In the genomic region with DNA sequence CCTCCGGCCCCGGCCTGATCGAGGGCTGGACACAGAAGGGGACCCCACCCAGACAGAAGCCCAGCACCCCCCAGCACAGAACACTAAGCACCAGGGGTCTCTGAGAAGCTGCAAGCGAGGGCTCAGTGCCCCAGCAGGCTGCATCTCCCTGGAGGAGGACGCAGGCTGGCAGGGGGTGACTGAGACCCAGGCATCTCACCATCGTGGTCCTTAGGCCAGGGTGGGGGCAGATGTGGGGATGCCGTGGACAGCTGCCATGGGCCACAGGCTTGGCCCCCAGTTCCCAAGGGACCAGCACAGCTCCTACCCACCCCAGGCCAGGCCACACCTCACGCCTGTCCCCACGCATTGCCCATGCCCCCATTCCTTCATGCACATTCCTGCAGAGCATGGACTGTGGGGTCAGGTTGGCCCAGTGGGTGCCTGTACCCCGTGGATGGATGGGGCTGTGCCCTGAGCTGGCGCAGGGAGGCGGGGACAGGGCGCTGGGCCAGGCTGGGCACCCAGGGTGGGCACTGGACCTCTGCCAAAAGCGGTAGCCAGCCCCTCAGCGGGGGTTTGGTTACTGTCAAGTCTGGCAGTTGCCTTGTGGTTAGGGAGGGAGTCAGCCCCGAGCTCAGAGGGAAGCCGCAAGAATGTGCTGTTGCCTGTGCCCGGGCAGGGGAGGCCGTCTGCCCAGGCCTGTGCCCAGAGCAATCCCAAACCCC, we compare ENCODE assay signal across 14 cellular contexts.
A peak's percentile ranks its signal among the peaks of the same experiment; 100 is the strongest.
DNase-seq lines count a peak whose midpoint lies in the region; TF ChIP-seq lines count a peak whose summit lies in the region.
"Had no signal": no experiment of that assay in that cellular context is flagged by ENCODE, and none has a peak within 500 bp of the region (broad histone marks: within the 10 kb centered on the region; RNA-seq: fewer than 3 reads in every experiment).

No MANE protein-coding gene starts in this region.

- CTCF ChIA-PET in MCF 10A (lab: Yijun Ruan, JAX) = interaction anchor here (1.7 to 5.4 kb wide), 2 partner anchors 99 to 104 kb away, joined by 7 to 37 read pairs; no protein-coding TSS in a partner anchor

- no peaks in the 10 kb centered on the region for H3K9me3 ChIP-seq in breast epithelium
- H3K9me3 ChIP-seq: upper lobe of left lung had no signal

- H3K9me3 Mint-ChIP-seq in MCF 10A (ENCODE audit: unreplicated experiment) (no peaks in the 10 kb centered on the region), progenitor cell of endocrine pancreas (ENCODE audit: low read depth) (no peaks in the 10 kb centered on the region)

- H3K4me3 Mint-ChIP-seq in MCF 10A (ENCODE audit: unreplicated experiment) = no peak overlapping the region
- H3K4me3 Mint-ChIP-seq in progenitor cell of endocrine pancreas (ENCODE audit: low read depth) = no peak overlapping the region
- H3K4me3 Mint-ChIP-seq: activated CD8-positive, alpha-beta memory T cell treated with anti-CD3 and anti-CD28 coated beads, Interleukin-2, amount 10 ng/mL, durations not matched to agents 7 days and 5 days had no signal

- peak; percentile 46 for DNase-seq in MCF 10A (ENCODE audit: unreplicated experiment)
- no peak for DNase-seq in breast epithelium (ENCODE audit: low spot score in 2 of 2)
- DNase-seq in NCI-H69 (lab: John Stamatoyannopoulos, UW) = peak; percentile 62
- peak; percentile 14 for DNase-seq in brain microvascular endothelial cell
- DNase-seq in ureter (ENCODE audit: low spot score) = no peak
- no peak for DNase-seq in activated T-cell treated with anti-CD3 and anti-CD28 coated beads for 4 hours
- no peak for DNase-seq in progenitor cell of endocrine pancreas (ENCODE audit: low spot score, unreplicated experiment)
- DNase-seq in NOMO-1 treated with dmso at 0.1 percent for 144 hours (lab: John Stamatoyannopoulos, UW; ENCODE audit: unreplicated experiment) = no peak
- DNase-seq: activated CD8-positive, alpha-beta memory T cell treated with anti-CD3 and anti-CD28 coated beads, Interleukin-2, amount 10 ng/mL, durations not matched to agents 7 days and 5 days; activated naive CD4-positive, alpha-beta T cell treated with anti-CD3 and anti-CD28 coated beads, Interleukin-2, amount 50 U/mL, for 16 hours; DMS153; IMR-90; mesendoderm; upper lobe of left lung had no signal

- H3K4me3 ChIP-seq in breast epithelium (no peak overlapping the region), brain microvascular endothelial cell (ENCODE audit: low read depth, low read length) (no peak overlapping the region)
- H3K4me3 ChIP-seq: upper lobe of left lung had no signal

- no peaks in the 10 kb centered on the region for H3K4me1 ChIP-seq in breast epithelium
- H3K4me1 ChIP-seq: upper lobe of left lung had no signal

- H3K27ac ChIP-seq in breast epithelium (no peak overlapping the region), brain microvascular endothelial cell (no peak overlapping the region)
- H3K27ac ChIP-seq: upper lobe of left lung had no signal

- intact Hi-C loops in MCF 10A (cut with micrococcal nuclease) (no loop called here), breast epithelium (cut with DNase I; ENCODE audit: low total_unique reads) (no loop called here)

- H3K36me3 ChIP-seq in breast epithelium (no peaks in the 10 kb centered on the region), brain microvascular endothelial cell (replicated peaks) (no peaks in the 10 kb centered on the region)

- H3K27me3 ChIP-seq in breast epithelium (no peaks in the 10 kb centered on the region), brain microvascular endothelial cell (replicated peaks) (no peaks in the 10 kb centered on the region)
- H3K27me3 ChIP-seq: upper lobe of left lung had no signal

- peak overlapping the region; percentile 46 for H3K27ac Mint-ChIP-seq in MCF 10A (ENCODE audit: low read depth, unreplicated experiment)
- no peak overlapping the region for H3K27ac Mint-ChIP-seq in progenitor cell of endocrine pancreas
- H3K27ac Mint-ChIP-seq: activated CD8-positive, alpha-beta memory T cell treated with anti-CD3 and anti-CD28 coated beads, Interleukin-2, amount 10 ng/mL, durations not matched to agents 7 days and 5 days had no signal

- H3K4me1 Mint-ChIP-seq in MCF 10A (ENCODE audit: insufficient read depth, unreplicated experiment) = no peaks in the 10 kb centered on the region
- H3K4me1 Mint-ChIP-seq in progenitor cell of endocrine pancreas (ENCODE audit: low read depth) = no peaks in the 10 kb centered on the region
- H3K4me1 Mint-ChIP-seq: activated CD8-positive, alpha-beta memory T cell treated with anti-CD3 and anti-CD28 coated beads, Interleukin-2, amount 10 ng/mL, durations not matched to agents 7 days and 5 days had no signal

- H3K27me3 Mint-ChIP-seq in MCF 10A (ENCODE audit: insufficient read depth, unreplicated experiment) (no peaks in the 10 kb centered on the region), progenitor cell of endocrine pancreas (no peaks in the 10 kb centered on the region)
- H3K27me3 Mint-ChIP-seq: activated CD8-positive, alpha-beta memory T cell treated with anti-CD3 and anti-CD28 coated beads, Interleukin-2, amount 10 ng/mL, durations not matched to agents 7 days and 5 days had no signal

- no TSS peak for BruUV-seq in MCF 10A (replicated peaks; lab: Mats Ljungman, UMichigan)

- POLR2A ChIA-PET in MCF 10A (lab: Yijun Ruan, JAX) = interaction anchor here (0.6 kb wide), 1 partner anchor 107 kb away, joined by 4 read pairs; no protein-coding TSS in a partner anchor

- TF ChIP-seq POLR2A in breast epithelium (IDR thresholded peaks at IDR 0.05) = no peak

- TF ChIP-seq CTCF in MCF 10A (IDR thresholded peaks at IDR 0.05; ENCODE audit: unreplicated experiment) (no peak), breast epithelium (IDR thresholded peaks at IDR 0.05) (no peak), brain microvascular endothelial cell (IDR thresholded peaks at IDR 0.05; ENCODE audit: low read depth, low read length, missing control alignments) (no peak), progenitor cell of endocrine pancreas (IDR thresholded peaks at IDR 0.05; ENCODE audit: unreplicated experiment) (no peak)

- no peaks in the 10 kb centered on the region for H3K36me3 Mint-ChIP-seq in MCF 10A (ENCODE audit: insufficient read depth, unreplicated experiment)
- H3K36me3 Mint-ChIP-seq in progenitor cell of endocrine pancreas (ENCODE audit: insufficient read depth) = no peaks in the 10 kb centered on the region
- H3K36me3 Mint-ChIP-seq: activated CD8-positive, alpha-beta memory T cell treated with anti-CD3 and anti-CD28 coated beads, Interleukin-2, amount 10 ng/mL, durations not matched to agents 7 days and 5 days had no signal

- in situ Hi-C loops in brain microvascular endothelial cell (cut with HindIII; ENCODE audit: low pct_ligation_motif_present, low sequenced_read_pairs) = no loop called here

Comparison
In these comparisons a context has a peak if more than half of its experiments do, and no peak if none do; other contexts are left out.
1. DNase-seq: peak in MCF 10A (single experiment), NCI-H69 (single experiment) and brain microvascular endothelial cell (single experiment); none in breast epithelium (0 of 2), ureter (single experiment), activated T-cell treated with anti-CD3 and anti-CD28 coated beads for 4 hours (single experiment), progenitor cell of endocrine pancreas (single experiment) and NOMO-1 treated with dmso at 0.1 percent for 144 hours (single experiment).